ENCODE assay signal across 8 cellular contexts in genomic region chr19:35741216-35741541, GRCh38. TPM values are rescaled to one million over a fixed set of nuclear protein-coding genes. Genes with fewer than 3 reads are reported as not detected.
A peak's percentile ranks its signal among the peaks of the same experiment; 100 is the strongest.
DNase-seq lines count a peak whose midpoint lies in the region; ATAC-seq and TF ChIP-seq lines count a peak whose summit lies in the region.

No MANE protein-coding gene starts in this region.

- H3K4me1 Mint-ChIP-seq in Caco-2 (ENCODE audit: low read depth, unreplicated experiment) (peaks cover 11% of the 10 kb centered on the region), osteocyte (ENCODE audit: unreplicated experiment) (peaks cover 24% of the 10 kb centered on the region)

- peak in 1 of 2 experiments; percentile 14 for TF ChIP-seq CTCF in Caco-2 (IDR thresholded peaks at IDR 0.05; ENCODE audit: insufficient read depth in 1 of 2, low read depth in 1 of 2, low read length in 1 of 2, severe bottlenecking in 1 of 2, unreplicated experiment in 1 of 2)
- TF ChIP-seq CTCF in osteocyte (IDR thresholded peaks at IDR 0.05), result no peak

- peak overlapping the region; percentile 97 for H3K4me3 Mint-ChIP-seq in Caco-2 (ENCODE audit: unreplicated experiment)
- H3K4me3 Mint-ChIP-seq in osteocyte (ENCODE audit: unreplicated experiment), result peak overlapping the region; percentile 84

- H3K9ac ChIP-seq in NT2/D1 (ENCODE audit: insufficient read length, low read depth) (peak overlapping the region; percentile 74), endocrine pancreas (ENCODE audit: control insufficient read depth, insufficient read depth, low read length) (peak overlapping the region; percentile 30)

- CTCF ChIA-PET in Caco-2 (lab: Charles Lee), result interaction anchor here (0.5 to 1.2 kb wide), 11 partner anchors 15 to 477 kb away, joined by 3 to 13 read pairs (median 5); no protein-coding TSS in a partner anchor

- H3K4me1 ChIP-seq in Caco-2 (peaks cover 8% of the 10 kb centered on the region; the same call in 1 of the 2 replicates), NT2/D1 (ENCODE audit: insufficient read depth, insufficient read length) (peaks cover 9% of the 10 kb centered on the region), endocrine pancreas (ENCODE audit: control insufficient read depth, insufficient read depth, low read length) (no peaks in the 10 kb centered on the region)

- intact Hi-C loops in Caco-2 (cut with micrococcal nuclease; ENCODE audit: unreplicated experiment), result loop anchor here (2.0 kb wide), 1 partner anchor 48 kb away; no protein-coding TSS in a partner anchor

- DNase-seq in Caco-2, result no peak
- DNase-seq in NT2/D1 (ENCODE audit: low read depth, low spot score), result no peak
- no peak for DNase-seq in osteocyte (ENCODE audit: extremely low spot score, unreplicated experiment)
- DNase-seq in NCI-H524 treated with DMSO at 0.1 percent for 48 hours (lab: John Stamatoyannopoulos, UW), result no peak
- DNase-seq in GOT3 (lab: John Stamatoyannopoulos, UW), result no peak
- DNase-seq in GF-D8 (lab: John Stamatoyannopoulos, UW), result no peak

- no TSS peak for BruUV-seq in Caco-2 (replicated peaks; lab: Mats Ljungman, UMichigan)

- POLR2A ChIA-PET in Caco-2 (lab: Charles Lee), result interaction anchor here (0.6 to 1.2 kb wide), 7 partner anchors 11 to 190 kb away, joined by 3 to 7 read pairs (median 4); partner anchors contain the start of gene COX6B1

- H3K36me3 ChIP-seq in Caco-2 (ENCODE audit: control insufficient read depth, insufficient read depth, low read length) (peaks cover 8% of the 10 kb centered on the region; the same call in 1 of the 2 replicates), NT2/D1 (ENCODE audit: insufficient read depth, insufficient read length, low read length) (peaks cover 48% of the 10 kb centered on the region), endocrine pancreas (ENCODE audit: control insufficient read depth, insufficient read depth, low read length) (no peaks in the 10 kb centered on the region)

- H3K36me3 Mint-ChIP-seq in Caco-2 (ENCODE audit: insufficient read depth, unreplicated experiment), result peaks cover 73% of the 10 kb centered on the region
- H3K36me3 Mint-ChIP-seq in osteocyte (ENCODE audit: unreplicated experiment), result peaks cover 24% of the 10 kb centered on the region

- ATAC-seq in GM19395 (IDR thresholded peaks at IDR 0.05; ENCODE audit: unreplicated experiment), result no peak

- H3K9me3 Mint-ChIP-seq in Caco-2 (ENCODE audit: unreplicated experiment) (no peaks in the 10 kb centered on the region), osteocyte (ENCODE audit: unreplicated experiment) (no peaks in the 10 kb centered on the region)

- H3K4me3 ChIP-seq in Caco-2 (ENCODE audit: low read depth, low read length) (peak overlapping the region; percentile 58), NT2/D1 (ENCODE audit: insufficient read length, low read depth) (peak overlapping the region; percentile 26), endocrine pancreas (ENCODE audit: control insufficient read depth, insufficient read depth, low read length) (no peak overlapping the region)

- H3K27ac Mint-ChIP-seq in Caco-2 (ENCODE audit: unreplicated experiment) (peak overlapping the region; percentile 87), osteocyte (ENCODE audit: unreplicated experiment) (peak overlapping the region; percentile 87)

- H3K27me3 Mint-ChIP-seq in Caco-2 (ENCODE audit: insufficient read depth, unreplicated experiment) (no peaks in the 10 kb centered on the region), osteocyte (ENCODE audit: unreplicated experiment) (no peaks in the 10 kb centered on the region)

- H3K9me3 ChIP-seq in Caco-2 (no peaks in the 10 kb centered on the region), NT2/D1 (ENCODE audit: insufficient read depth, low read length) (no peaks in the 10 kb centered on the region), endocrine pancreas (ENCODE audit: control insufficient read depth, low read length) (no peaks in the 10 kb centered on the region)

- H3K27me3 ChIP-seq in Caco-2 (replicated peaks; ENCODE audit: control insufficient read depth, insufficient read depth, low read length) (no peaks in the 10 kb centered on the region), NT2/D1 (ENCODE audit: insufficient read depth, insufficient read length) (no peaks in the 10 kb centered on the region), endocrine pancreas (ENCODE audit: control insufficient read depth, insufficient read depth, low read length) (no peaks in the 10 kb centered on the region)

RNA-seq across cellular contexts. Expression of gene IGFLR1, which starts 1.1 kb away (rescaled TPM):
- total RNA-seq in Caco-2 (2022) (10.1 and 11.3 TPM in 2 replicates), osteocyte (2.3 and 3.1 TPM in 2 replicates)

RNA-seq across cellular contexts. Expression of gene U2AF1L4, which starts 4.0 kb away (rescaled TPM):
- total RNA-seq in Caco-2 (2022) (21.3 and 24.6 TPM in 2 replicates), osteocyte (35.9 and 44.9 TPM in 2 replicates)

RNA-seq across cellular contexts. Expression of gene PSENEN, which starts 4.3 kb away (rescaled TPM):
- total RNA-seq in Caco-2 (2022) (70.2 and 70.5 TPM in 2 replicates), osteocyte (71.4 and 72.6 TPM in 2 replicates)

RNA-seq across cellular contexts. Expression of gene LIN37, which starts 7.2 kb away (rescaled TPM):
- 8.1 and 10.2 TPM in 2 replicates for total RNA-seq in Caco-2 (2022)
- total RNA-seq in osteocyte, result 14.1 and 15.7 TPM in 2 replicates

RNA-seq across cellular contexts. Expression of gene HSPB6, which starts 15.7 kb away (rescaled TPM):
- 0.48 and 0.81 TPM in 2 replicates for total RNA-seq in Caco-2 (2022)
- total RNA-seq in osteocyte, result 0.37 and 0.64 TPM in 2 replicates
